ENCODE assay signal across 1 cellular context in the genomic region with DNA sequence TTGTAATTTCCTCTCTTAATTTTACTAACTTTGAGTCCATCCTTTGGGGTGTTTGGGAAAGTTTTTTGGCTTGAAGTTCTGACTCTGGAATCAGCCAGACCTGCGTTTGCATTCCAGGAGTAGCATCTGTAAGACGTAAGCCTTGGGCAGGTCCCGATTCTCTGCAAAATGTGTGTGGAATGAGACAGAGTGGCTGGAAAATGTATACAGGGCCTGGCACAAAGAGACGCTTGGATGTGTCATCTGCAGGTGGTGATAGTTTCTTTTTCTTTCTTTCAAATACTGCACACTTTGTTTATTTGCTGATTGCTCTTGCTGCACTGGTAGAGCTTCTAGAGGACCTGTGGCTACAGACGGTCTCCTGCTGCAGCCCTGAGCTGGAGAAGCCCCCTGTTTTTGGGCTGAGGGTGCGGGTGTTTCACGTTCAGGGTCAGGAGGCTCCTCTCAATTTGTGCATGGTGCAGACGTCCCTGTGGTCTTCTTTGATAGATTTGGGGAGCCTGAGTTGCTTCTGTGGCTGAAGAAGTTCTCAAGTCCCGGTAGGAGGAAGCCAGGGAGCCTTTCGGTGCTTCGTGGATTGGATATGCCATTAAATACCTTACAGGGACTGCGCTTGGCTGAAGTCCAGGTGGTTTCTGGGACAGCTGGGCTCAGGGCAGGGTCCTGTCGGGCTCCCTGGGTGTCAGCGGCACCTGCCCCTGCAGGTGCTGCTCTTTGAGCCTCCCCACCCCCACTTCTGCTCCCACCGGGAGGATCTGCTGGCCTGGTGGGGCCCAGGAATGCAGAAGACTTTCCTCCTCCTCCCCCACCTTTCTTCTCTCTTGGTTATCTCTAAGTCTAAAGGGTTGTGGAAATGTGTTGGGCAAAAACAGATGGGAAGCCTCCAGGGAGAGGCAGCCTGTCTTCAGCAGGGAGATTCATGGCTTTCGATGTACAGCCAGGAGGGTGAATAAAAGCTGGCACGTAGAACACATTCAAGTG.
TF ChIP-seq lines count a peak whose summit lies in the region.

No MANE protein-coding gene starts in this region.

TF ChIP-seq in SK-N-SH, 30 proteins besides CTCF, POLR2A, EP300 and RAD21 (continued from another document):
- TF ChIP-seq POLR2AphosphoS5 (IDR thresholded peaks at IDR 0.05; ENCODE audit: low read depth, low read length) = peak; percentile 61; the same call in 1 of the 2 replicates
- TF ChIP-seq NFIC (IDR thresholded peaks at IDR 0.05; ENCODE audit: borderline replicate concordance) = peak; percentile 91
- TF ChIP-seq GATA2 (CRISPR knock-in tag; IDR thresholded peaks at IDR 0.05) = no peak
- no peak for TF ChIP-seq IRF3 (IDR thresholded peaks at IDR 0.05; ENCODE audit: low read depth, low read length)
- TF ChIP-seq REST (IDR thresholded peaks at IDR 0.05; ENCODE audit: low read depth, low read length) = 0 out of 2 replicates have a peak, but pooled peaks have one; percentile 21
- no peak for TF ChIP-seq CHD2 (IDR thresholded peaks at IDR 0.05; ENCODE audit: low read length, partially characterized antibody)
- TF ChIP-seq TCF12 (IDR thresholded peaks at IDR 0.05) = peak; percentile 97
- 0 out of 2 replicates have a peak, but pooled peaks have one; percentile 11 for TF ChIP-seq SMC3 (IDR thresholded peaks at IDR 0.05; ENCODE audit: low read depth, low read length)
- no peak for TF ChIP-seq RCOR1 (IDR thresholded peaks at IDR 0.05; ENCODE audit: low read length)
- TF ChIP-seq RXRA (IDR thresholded peaks at IDR 0.05; ENCODE audit: borderline replicate concordance, low read depth) = peak; percentile 32; the same call in 1 of the 2 replicates
- TF ChIP-seq, protein P1, sequence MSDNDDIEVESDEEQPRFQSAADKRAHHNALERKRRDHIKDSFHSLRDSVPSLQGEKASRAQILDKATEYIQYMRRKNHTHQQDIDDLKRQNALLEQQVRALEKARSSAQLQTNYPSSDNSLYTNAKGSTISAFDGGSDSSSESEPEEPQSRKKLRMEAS (IDR thresholded peaks at IDR 0.05; ENCODE audit: low read depth) = peak; percentile 41; the same call in 1 of the 2 replicates
- peak; percentile 76; the same call in 1 of the 2 replicates for TF ChIP-seq FOSL2 (IDR thresholded peaks at IDR 0.05; ENCODE audit: borderline replicate concordance, low read depth)
- TF ChIP-seq SIN3A (IDR thresholded peaks at IDR 0.05; ENCODE audit: borderline replicate concordance, low read depth, low read length) = no peak; the same call in 1 of the 2 replicates
- TF ChIP-seq ELF1 (IDR thresholded peaks at IDR 0.05) = no peak
- no peak for TF ChIP-seq USF1 (IDR thresholded peaks at IDR 0.05; ENCODE audit: borderline replicate concordance, low read depth)
